In genomic region chrX:63657821-63658220, GRCh38 we compare ENCODE assay signal across 10 cellular contexts.
DNase-seq lines count a peak whose midpoint lies in the region; TF ChIP-seq lines count a peak whose summit lies in the region.
"Had no signal": no experiment of that assay in that cellular context is flagged by ENCODE, and none has a peak within 500 bp of the region (broad histone marks: within the 10 kb centered on the region; RNA-seq: fewer than 3 reads in every experiment).

No MANE protein-coding gene starts in this region.

- H3K36me3 ChIP-seq in SK-N-SH (replicated peaks in 1 of 2; ENCODE audit: control insufficient read depth in 1 of 2, insufficient read depth in 2 of 2, low read length in 1 of 2): no peaks in the 10 kb centered on the region

- CTCF ChIA-PET in SK-N-SH (lab: Yijun Ruan, JAX): no interaction called here

- H2AFZ ChIP-seq in SK-N-SH (ENCODE audit: low read depth): no peak overlapping the region; the same call in 1 of the 2 replicates

- TF ChIP-seq CTCF in SK-N-SH (IDR thresholded peaks at IDR 0.05) (no peak), retinal pigment epithelial cell (conservative IDR thresholded peaks at IDR 0.05; ENCODE audit: low read depth, low read length) (no peak)

- 15% methylated on average over 6 of the region's 6 CpGs for WGBS in SK-N-SH (ENCODE audit: low lambda C conversion rate)

- no peaks in the 10 kb centered on the region for H3K9me2 ChIP-seq in SK-N-SH

- H4K20me1 ChIP-seq in SK-N-SH (ENCODE audit: insufficient read depth): no peaks in the 10 kb centered on the region

- no peak for TF ChIP-seq RAD21 in SK-N-SH (IDR thresholded peaks at IDR 0.05; ENCODE audit: low read length)

- H3K9ac ChIP-seq in SK-N-SH: peak overlapping the region; percentile 16; the same call in 1 of the 2 replicates

- DNase-seq in GM04503 (ENCODE audit: low read depth) (peak; percentile 39), SK-N-SH (no peak), foreskin melanocyte (peak; percentile 44), retinal pigment epithelial cell (ENCODE audit: low read depth) (peak; percentile 7), LoVo (ENCODE audit: low spot score) (no peak)
- no peak for DNase-seq in activated effector memory CD4-positive, alpha-beta T cell treated with anti-CD3 and anti-CD28 coated beads, Interleukin-2, amount 50 U/mL, for 16 hours
- no peak for DNase-seq in activated naive CD4-positive, alpha-beta T cell treated with anti-CD3 and anti-CD28 coated beads, Interleukin-2, amount 50 U/mL, for 16 hours
- DNase-seq in activated CD8-positive, alpha-beta memory T cell treated with anti-CD3 and anti-CD28 coated beads for 24 hours: no peak
- DNase-seq: NCI-H1436 treated with DMSO at 0.1 percent for 48 hours had no signal

- no peaks in the 10 kb centered on the region for H3K79me2 ChIP-seq in SK-N-SH (ENCODE audit: insufficient read depth)

- no peaks in the 10 kb centered on the region for H3K9me3 ChIP-seq in SK-N-SH
- H3K9me3 ChIP-seq: suprapubic skin had no signal

- peaks cover 12% of the 10 kb centered on the region for H3F3A ChIP-seq in SK-N-SH (replicated peaks; ENCODE audit: insufficient read depth)

- peak overlapping the region; percentile 46 for H3K4me2 ChIP-seq in SK-N-SH

- no peaks in the 10 kb centered on the region for H3K27me3 ChIP-seq in SK-N-SH (ENCODE audit: insufficient read depth)
- H3K27me3 ChIP-seq: suprapubic skin had no signal

- peak in 1 of 2 experiments; percentile 20; a peak in 1 of 4 replicates for TF ChIP-seq EP300 in SK-N-SH (IDR thresholded peaks at IDR 0.05; ENCODE audit: borderline replicate concordance in 1 of 2, low read depth in 1 of 2, low read length in 1 of 2)

- H3K27ac ChIP-seq in SK-N-SH (ENCODE audit: low read depth in 2 of 2, low read length in 1 of 2): peak overlapping the region; percentile 50 to 82; a peak in 3 of 4 replicates
- H3K27ac ChIP-seq: suprapubic skin had no signal

- H3K4me3 ChIP-seq in SK-N-SH (ENCODE audit: low read depth in 2 of 2, low read length in 1 of 2) (no peak overlapping the region), retinal pigment epithelial cell (ENCODE audit: low read length) (no peak overlapping the region)
- H3K4me3 ChIP-seq: suprapubic skin had no signal

- peaks cover 0 to 10% of the 10 kb centered on the region in 2 experiments; a peak in 1 of 4 replicates for H3K4me1 ChIP-seq in SK-N-SH (ENCODE audit: control insufficient read depth in 1 of 2, insufficient read depth in 2 of 2, low read depth in 1 of 2, low read length in 1 of 2)
- H3K4me1 ChIP-seq: suprapubic skin had no signal

- POLR2A ChIA-PET in SK-N-SH (lab: Yijun Ruan, JAX): no interaction called here

TF ChIP-seq in SK-N-SH, 30 proteins besides CTCF, POLR2A, EP300 and RAD21 (continues in another document):
- TF ChIP-seq REST (IDR thresholded peaks at IDR 0.05; ENCODE audit: low read depth, low read length): no peak
- no peak for TF ChIP-seq EZH2phosphoT487 (IDR thresholded peaks at IDR 0.05; ENCODE audit: borderline replicate concordance, low read depth)
- TF ChIP-seq FOXJ3 (CRISPR knock-in tag; IDR thresholded peaks at IDR 0.05): no peak
- no peak for TF ChIP-seq TAF1 (IDR thresholded peaks at IDR 0.05; ENCODE audit: borderline replicate concordance, low read depth, low read length)
- TF ChIP-seq NRF1 (IDR thresholded peaks at IDR 0.05; ENCODE audit: low read depth, low read length): no peak
- TF ChIP-seq RCOR1 (IDR thresholded peaks at IDR 0.05; ENCODE audit: low read length): no peak
- peak; percentile 36; the same call in 1 of the 2 replicates for TF ChIP-seq PBX3 (IDR thresholded peaks at IDR 0.05)
- peak; percentile 31; the same call in 1 of the 2 replicates for TF ChIP-seq TCF12 (IDR thresholded peaks at IDR 0.05)
- no peak for TF ChIP-seq USF1 (IDR thresholded peaks at IDR 0.05; ENCODE audit: borderline replicate concordance, low read depth)
- no peak for TF ChIP-seq GATA2 (CRISPR knock-in tag; IDR thresholded peaks at IDR 0.05)
- no peak for TF ChIP-seq NFIC (IDR thresholded peaks at IDR 0.05; ENCODE audit: borderline replicate concordance)
- 0 out of 2 replicates have a peak, but pooled peaks have one; percentile 36 for TF ChIP-seq FOSL2 (IDR thresholded peaks at IDR 0.05; ENCODE audit: borderline replicate concordance, low read depth)
- no peak for TF ChIP-seq CHD2 (IDR thresholded peaks at IDR 0.05; ENCODE audit: low read length, partially characterized antibody)
- TF ChIP-seq ZBTB33 (IDR thresholded peaks at IDR 0.05; ENCODE audit: borderline replicate concordance, low read depth): no peak
- TF ChIP-seq RFX5 (IDR thresholded peaks at IDR 0.05; ENCODE audit: low read length): no peak
- TF ChIP-seq FOXM1 (IDR thresholded peaks at IDR 0.05; ENCODE audit: low read depth): no peak
- no peak for TF ChIP-seq TEAD4 (IDR thresholded peaks at IDR 0.05; ENCODE audit: borderline replicate concordance, insufficient read depth)
- TF ChIP-seq ELF1 (IDR thresholded peaks at IDR 0.05): peak; percentile 47
- TF ChIP-seq RXRA (IDR thresholded peaks at IDR 0.05; ENCODE audit: borderline replicate concordance, low read depth): no peak
- no peak for TF ChIP-seq IRF3 (IDR thresholded peaks at IDR 0.05; ENCODE audit: low read depth, low read length)
- TF ChIP-seq SIN3A (IDR thresholded peaks at IDR 0.05; ENCODE audit: borderline replicate concordance, low read depth, low read length): no peak
- TF ChIP-seq POLR2AphosphoS5 (IDR thresholded peaks at IDR 0.05; ENCODE audit: low read depth, low read length): no peak

Comparison
In these comparisons a context has a peak if more than half of its experiments do, and no peak if none do; other contexts are left out.
1. DNase-seq: peak in GM04503 (single experiment), foreskin melanocyte (single experiment) and retinal pigment epithelial cell (single experiment); none in SK-N-SH (single experiment), activated effector memory CD4-positive, alpha-beta T cell treated with anti-CD3 and anti-CD28 coated beads, Interleukin-2, amount 50 U/mL, for 16 hours (single experiment), activated naive CD4-positive, alpha-beta T cell treated with anti-CD3 and anti-CD28 coated beads, Interleukin-2, amount 50 U/mL, for 16 hours (single experiment), LoVo (single experiment) and activated CD8-positive, alpha-beta memory T cell treated with anti-CD3 and anti-CD28 coated beads for 24 hours (single experiment).